1 cellular context compared by ENCODE assay signal in the genomic region with DNA sequence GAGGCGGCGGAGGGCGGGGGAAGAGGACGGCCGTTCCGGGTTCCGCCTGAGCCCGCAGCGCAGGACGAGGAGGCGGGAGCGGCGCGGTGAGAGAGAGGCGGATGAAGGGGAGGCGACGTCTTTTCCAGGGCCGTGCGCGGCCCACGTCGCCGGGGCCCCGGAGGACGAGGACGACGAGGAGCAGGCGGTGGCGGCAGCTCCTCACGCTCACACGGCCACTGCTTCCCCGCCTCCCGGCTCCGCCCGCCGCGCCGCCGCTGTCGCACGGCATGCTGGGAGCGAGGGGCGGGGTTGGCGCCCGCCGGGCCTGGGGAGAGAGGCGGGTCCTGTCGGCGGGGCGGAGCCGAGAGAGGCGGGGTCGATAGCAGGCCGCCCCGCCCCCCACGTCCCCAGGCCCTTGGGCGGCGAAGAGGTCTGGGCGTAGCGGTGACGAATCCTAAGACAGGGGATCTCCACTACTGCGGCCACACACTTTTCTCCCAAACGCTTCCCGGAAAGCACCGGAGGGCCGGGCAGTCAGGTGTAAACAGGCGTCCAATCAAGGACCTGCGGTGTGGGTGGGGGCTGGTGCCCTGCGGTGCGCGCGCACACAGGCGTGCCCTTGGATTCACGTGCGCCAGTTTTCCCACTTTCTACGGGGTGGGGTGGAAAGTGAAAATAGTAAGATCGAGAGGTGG.
TF ChIP-seq lines count a peak whose summit lies in the region.

Gene SMG1 (minus strand): TSS at position 220 of the 677 bp plus-strand sequence. CDS start 367 bp downstream, outside the sequence.

TF ChIP-seq in HepG2, 621 proteins besides CTCF, POLR2A, EP300 and RAD21 (continued from another document and continues in another):
- TF ChIP-seq, protein P1, sequence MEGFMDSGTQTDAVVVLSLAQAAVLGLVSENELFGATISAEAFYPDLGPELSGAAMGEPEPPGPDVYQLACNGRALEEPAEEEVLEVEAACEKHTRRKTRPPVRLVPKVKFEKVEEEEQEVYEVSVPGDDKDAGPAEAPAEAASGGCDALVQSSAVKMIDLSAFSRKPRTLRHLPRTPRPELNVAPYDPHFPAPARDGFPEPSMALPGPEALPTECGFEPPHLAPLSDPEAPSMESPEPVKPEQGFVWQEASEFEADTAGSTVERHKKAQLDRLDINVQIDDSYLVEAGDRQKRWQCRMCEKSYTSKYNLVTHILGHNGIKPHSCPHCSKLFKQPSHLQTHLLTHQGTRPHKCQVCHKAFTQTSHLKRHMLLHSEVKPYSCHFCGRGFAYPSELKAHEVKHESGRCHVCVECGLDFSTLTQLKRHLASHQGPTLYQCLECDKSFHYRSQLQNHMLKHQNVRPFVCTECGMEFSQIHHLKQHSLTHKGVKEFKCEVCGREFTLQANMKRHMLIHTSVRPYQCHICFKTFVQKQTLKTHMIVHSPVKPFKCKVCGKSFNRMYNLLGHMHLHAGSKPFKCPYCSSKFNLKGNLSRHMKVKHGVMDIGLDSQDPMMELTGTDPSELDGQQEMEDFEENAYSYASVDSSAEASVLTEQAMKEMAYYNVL (CRISPR knock-in tag; IDR thresholded peaks at IDR 0.05; ENCODE audit: borderline replicate concordance) = peak; percentile 91
- TF ChIP-seq ZKSCAN8 (CRISPR knock-in tag; IDR thresholded peaks at IDR 0.05; ENCODE audit: borderline replicate concordance) (peak; percentile 56; the same call in 1 of the 2 replicates), ZNF570 (CRISPR knock-in tag; IDR thresholded peaks at IDR 0.05; ENCODE audit: borderline replicate concordance) (0 out of 2 replicates have a peak, but pooled peaks have one; percentile 33), THAP11 (CRISPR knock-in tag; IDR thresholded peaks at IDR 0.05) (peak; percentile 81), IRF2 (CRISPR knock-in tag; IDR thresholded peaks at IDR 0.05) (peak; percentile 70), TBX2 (CRISPR knock-in tag; IDR thresholded peaks at IDR 0.05; ENCODE audit: borderline replicate concordance) (peak; percentile 94), TBP (CRISPR knock-in tag; IDR thresholded peaks at IDR 0.05) (0 out of 2 replicates have a peak, but pooled peaks have one; percentile 6), MED1 (CRISPR knock-in tag; IDR thresholded peaks at IDR 0.05) (peak; percentile 68; the same call in 1 of the 2 replicates), MLX (CRISPR knock-in tag; IDR thresholded peaks at IDR 0.05) (peak; percentile 54; the same call in 1 of the 2 replicates), KLF12 (CRISPR knock-in tag; IDR thresholded peaks at IDR 0.05; ENCODE audit: borderline replicate concordance) (peak; percentile 77), SP140L (CRISPR knock-in tag; IDR thresholded peaks at IDR 0.05; ENCODE audit: borderline replicate concordance) (peak; percentile 73; the same call in 1 of the 2 replicates), KAT8 (CRISPR knock-in tag; IDR thresholded peaks at IDR 0.05) (peak; percentile 89), PLSCR1 (CRISPR knock-in tag; IDR thresholded peaks at IDR 0.05; ENCODE audit: borderline replicate concordance) (0 out of 2 replicates have a peak, but pooled peaks have one; percentile 79), NCOA2 (CRISPR knock-in tag; IDR thresholded peaks at IDR 0.05) (peak; percentile 82), ZNF333 (CRISPR knock-in tag; IDR thresholded peaks at IDR 0.05; ENCODE audit: borderline replicate concordance) (peak; percentile 95), ZNF121 (CRISPR knock-in tag; IDR thresholded peaks at IDR 0.05) (peak; percentile 43; the same call in 1 of the 2 replicates), NFYB (CRISPR knock-in tag; IDR thresholded peaks at IDR 0.05) (peak; percentile 94), PHF20 (CRISPR knock-in tag; IDR thresholded peaks at IDR 0.05) (peak; percentile 74), SALL1 (CRISPR knock-in tag; IDR thresholded peaks at IDR 0.05) (peak; percentile 93), ZNF7 (CRISPR knock-in tag; IDR thresholded peaks at IDR 0.05) (peak; percentile 68; the same call in 1 of the 2 replicates), ZBTB42 (CRISPR knock-in tag; IDR thresholded peaks at IDR 0.05) (peak; percentile 92), ZNF891 (CRISPR knock-in tag; IDR thresholded peaks at IDR 0.05) (peak; percentile 90), TBX3 (IDR thresholded peaks at IDR 0.05; ENCODE audit: borderline replicate concordance) (peak; percentile 80), CBX5 (CRISPR knock-in tag; IDR thresholded peaks at IDR 0.05; ENCODE audit: borderline replicate concordance) (peak; percentile 37; the same call in 1 of the 2 replicates), ZNF354B (CRISPR knock-in tag; IDR thresholded peaks at IDR 0.05) (peak; percentile 99), TFDP1 (CRISPR knock-in tag; IDR thresholded peaks at IDR 0.05; ENCODE audit: borderline replicate concordance) (peak; percentile 92), ZNF468 (CRISPR knock-in tag; IDR thresholded peaks at IDR 0.05) (peak; percentile 94), TOPORS (CRISPR knock-in tag; IDR thresholded peaks at IDR 0.05) (peak; percentile 88), ZNF766 (CRISPR knock-in tag; IDR thresholded peaks at IDR 0.05; ENCODE audit: borderline replicate concordance) (peak; percentile 34; the same call in 1 of the 2 replicates), ZBTB38 (CRISPR knock-in tag; IDR thresholded peaks at IDR 0.05) (peak; percentile 54), ZNF350 (CRISPR knock-in tag; IDR thresholded peaks at IDR 0.05; ENCODE audit: borderline replicate concordance, low read depth) (peak; percentile 88), TMF1 (CRISPR knock-in tag; IDR thresholded peaks at IDR 0.05; ENCODE audit: low read depth) (peak; percentile 97), NR2C2 (CRISPR knock-in tag; IDR thresholded peaks at IDR 0.05; ENCODE audit: borderline replicate concordance) (peak; percentile 65; the same call in 1 of the 2 replicates), KDM2A (CRISPR knock-in tag; IDR thresholded peaks at IDR 0.05; ENCODE audit: borderline replicate concordance, low read depth) (peak; percentile 68; the same call in 1 of the 2 replicates), ZNF414 (CRISPR knock-in tag; IDR thresholded peaks at IDR 0.05) (peak; percentile 58; the same call in 1 of the 2 replicates), CEBPG (CRISPR knock-in tag; IDR thresholded peaks at IDR 0.05) (peak; percentile 55; the same call in 1 of the 2 replicates), SRSF4 (IDR thresholded peaks at IDR 0.05; ENCODE audit: low read depth, low read length, poor library complexity, severe bottlenecking) (peak; percentile 40), RARA (CRISPR knock-in tag; IDR thresholded peaks at IDR 0.05) (peak; percentile 53), YEATS2 (CRISPR knock-in tag; IDR thresholded peaks at IDR 0.05; ENCODE audit: borderline replicate concordance) (peak; percentile 85; the same call in 1 of the 2 replicates), ZEB1 (IDR thresholded peaks at IDR 0.05; ENCODE audit: insufficient replicate concordance, low read depth) (peak; percentile 84)
- TF ChIP-seq, protein P2, sequence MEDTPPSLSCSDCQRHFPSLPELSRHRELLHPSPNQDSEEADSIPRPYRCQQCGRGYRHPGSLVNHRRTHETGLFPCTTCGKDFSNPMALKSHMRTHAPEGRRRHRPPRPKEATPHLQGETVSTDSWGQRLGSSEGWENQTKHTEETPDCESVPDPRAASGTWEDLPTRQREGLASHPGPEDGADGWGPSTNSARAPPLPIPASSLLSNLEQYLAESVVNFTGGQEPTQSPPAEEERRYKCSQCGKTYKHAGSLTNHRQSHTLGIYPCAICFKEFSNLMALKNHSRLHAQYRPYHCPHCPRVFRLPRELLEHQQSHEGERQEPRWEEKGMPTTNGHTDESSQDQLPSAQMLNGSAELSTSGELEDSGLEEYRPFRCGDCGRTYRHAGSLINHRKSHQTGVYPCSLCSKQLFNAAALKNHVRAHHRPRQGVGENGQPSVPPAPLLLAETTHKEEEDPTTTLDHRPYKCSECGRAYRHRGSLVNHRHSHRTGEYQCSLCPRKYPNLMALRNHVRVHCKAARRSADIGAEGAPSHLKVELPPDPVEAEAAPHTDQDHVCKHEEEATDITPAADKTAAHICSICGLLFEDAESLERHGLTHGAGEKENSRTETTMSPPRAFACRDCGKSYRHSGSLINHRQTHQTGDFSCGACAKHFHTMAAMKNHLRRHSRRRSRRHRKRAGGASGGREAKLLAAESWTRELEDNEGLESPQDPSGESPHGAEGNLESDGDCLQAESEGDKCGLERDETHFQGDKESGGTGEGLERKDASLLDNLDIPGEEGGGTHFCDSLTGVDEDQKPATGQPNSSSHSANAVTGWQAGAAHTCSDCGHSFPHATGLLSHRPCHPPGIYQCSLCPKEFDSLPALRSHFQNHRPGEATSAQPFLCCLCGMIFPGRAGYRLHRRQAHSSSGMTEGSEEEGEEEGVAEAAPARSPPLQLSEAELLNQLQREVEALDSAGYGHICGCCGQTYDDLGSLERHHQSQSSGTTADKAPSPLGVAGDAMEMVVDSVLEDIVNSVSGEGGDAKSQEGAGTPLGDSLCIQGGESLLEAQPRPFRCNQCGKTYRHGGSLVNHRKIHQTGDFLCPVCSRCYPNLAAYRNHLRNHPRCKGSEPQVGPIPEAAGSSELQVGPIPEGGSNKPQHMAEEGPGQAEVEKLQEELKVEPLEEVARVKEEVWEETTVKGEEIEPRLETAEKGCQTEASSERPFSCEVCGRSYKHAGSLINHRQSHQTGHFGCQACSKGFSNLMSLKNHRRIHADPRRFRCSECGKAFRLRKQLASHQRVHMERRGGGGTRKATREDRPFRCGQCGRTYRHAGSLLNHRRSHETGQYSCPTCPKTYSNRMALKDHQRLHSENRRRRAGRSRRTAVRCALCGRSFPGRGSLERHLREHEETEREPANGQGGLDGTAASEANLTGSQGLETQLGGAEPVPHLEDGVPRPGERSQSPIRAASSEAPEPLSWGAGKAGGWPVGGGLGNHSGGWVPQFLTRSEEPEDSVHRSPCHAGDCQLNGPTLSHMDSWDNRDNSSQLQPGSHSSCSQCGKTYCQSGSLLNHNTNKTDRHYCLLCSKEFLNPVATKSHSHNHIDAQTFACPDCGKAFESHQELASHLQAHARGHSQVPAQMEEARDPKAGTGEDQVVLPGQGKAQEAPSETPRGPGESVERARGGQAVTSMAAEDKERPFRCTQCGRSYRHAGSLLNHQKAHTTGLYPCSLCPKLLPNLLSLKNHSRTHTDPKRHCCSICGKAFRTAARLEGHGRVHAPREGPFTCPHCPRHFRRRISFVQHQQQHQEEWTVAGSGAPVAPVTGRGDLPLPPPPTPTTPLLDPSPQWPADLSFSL (CRISPR knock-in tag; IDR thresholded peaks at IDR 0.05) = peak; percentile 52; the same call in 1 of the 2 replicates
- TF ChIP-seq, protein P3, sequence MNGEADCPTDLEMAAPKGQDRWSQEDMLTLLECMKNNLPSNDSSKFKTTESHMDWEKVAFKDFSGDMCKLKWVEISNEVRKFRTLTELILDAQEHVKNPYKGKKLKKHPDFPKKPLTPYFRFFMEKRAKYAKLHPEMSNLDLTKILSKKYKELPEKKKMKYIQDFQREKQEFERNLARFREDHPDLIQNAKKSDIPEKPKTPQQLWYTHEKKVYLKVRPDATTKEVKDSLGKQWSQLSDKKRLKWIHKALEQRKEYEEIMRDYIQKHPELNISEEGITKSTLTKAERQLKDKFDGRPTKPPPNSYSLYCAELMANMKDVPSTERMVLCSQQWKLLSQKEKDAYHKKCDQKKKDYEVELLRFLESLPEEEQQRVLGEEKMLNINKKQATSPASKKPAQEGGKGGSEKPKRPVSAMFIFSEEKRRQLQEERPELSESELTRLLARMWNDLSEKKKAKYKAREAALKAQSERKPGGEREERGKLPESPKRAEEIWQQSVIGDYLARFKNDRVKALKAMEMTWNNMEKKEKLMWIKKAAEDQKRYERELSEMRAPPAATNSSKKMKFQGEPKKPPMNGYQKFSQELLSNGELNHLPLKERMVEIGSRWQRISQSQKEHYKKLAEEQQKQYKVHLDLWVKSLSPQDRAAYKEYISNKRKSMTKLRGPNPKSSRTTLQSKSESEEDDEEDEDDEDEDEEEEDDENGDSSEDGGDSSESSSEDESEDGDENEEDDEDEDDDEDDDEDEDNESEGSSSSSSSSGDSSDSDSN (CRISPR knock-in tag; IDR thresholded peaks at IDR 0.05) = peak; percentile 88
- TF ChIP-seq, protein P4, sequence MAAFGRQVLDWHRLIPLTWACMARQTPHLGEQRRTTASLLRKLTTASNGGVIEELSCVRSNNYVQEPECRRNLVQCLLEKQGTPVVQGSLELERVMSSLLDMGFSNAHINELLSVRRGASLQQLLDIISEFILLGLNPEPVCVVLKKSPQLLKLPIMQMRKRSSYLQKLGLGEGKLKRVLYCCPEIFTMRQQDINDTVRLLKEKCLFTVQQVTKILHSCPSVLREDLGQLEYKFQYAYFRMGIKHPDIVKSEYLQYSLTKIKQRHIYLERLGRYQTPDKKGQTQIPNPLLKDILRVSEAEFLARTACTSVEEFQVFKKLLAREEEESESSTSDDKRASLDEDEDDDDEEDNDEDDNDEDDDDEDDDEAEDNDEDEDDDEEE (CRISPR knock-in tag; IDR thresholded peaks at IDR 0.05) = peak; percentile 84
